36 cellular contexts compared by ENCODE assay signal in the genomic region with DNA sequence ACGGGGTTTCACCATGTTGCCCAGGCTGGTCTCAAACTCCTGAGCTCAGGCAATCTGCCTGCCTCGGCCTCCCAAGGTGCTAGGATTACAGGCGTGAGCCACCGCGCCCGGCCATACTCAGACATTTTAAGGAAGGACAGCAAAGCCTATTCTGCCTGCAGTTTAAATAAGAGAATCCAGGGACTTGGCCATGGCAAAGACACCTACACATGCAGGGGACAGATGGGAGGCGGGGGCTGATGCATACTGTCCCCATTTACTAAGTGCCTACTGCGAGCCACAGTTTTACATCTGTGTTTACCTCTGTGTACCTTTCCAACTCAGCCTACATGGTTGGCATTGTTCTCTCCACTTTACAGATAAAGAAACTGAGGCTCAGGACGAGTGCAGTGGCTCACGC. TPM values are rescaled to one million over a fixed set of nuclear protein-coding genes. Genes with fewer than 3 reads are reported as not detected.
"Had no signal": no experiment of that assay in that cellular context is flagged by ENCODE, and none has a peak within 500 bp of the region (broad histone marks: within the 10 kb centered on the region; RNA-seq: fewer than 3 reads in every experiment).

No MANE protein-coding gene starts in this region.

- H3K4me3 ChIP-seq: ascending aorta, cardiac muscle cell had no signal

- DNase-seq: activated B cell treated with CpG ODN at 0.5 μM for 24 hours; activated CD4-positive, alpha-beta memory T cell treated with anti-CD3 and anti-CD28 coated beads for 36 hours; activated CD4-positive, alpha-beta T cell treated with anti-CD3 and anti-CD28 coated beads for 4 hours; activated CD4-positive, alpha-beta T cell treated with anti-CD3 and anti-CD28 coated beads, Interleukin-2, amount 10 ng/mL, durations not matched to agents 24 days and 14 days; activated CD4-positive, alpha-beta T cell treated with anti-CD3 and anti-CD28 coated beads, Interleukin-2, amount 50 U/mL, for 1 hour; activated CD4-positive, alpha-beta T cell treated with anti-CD3 and anti-CD28 coated beads, Interleukin-2, amount 50 U/mL, for 4 hours; activated CD4-positive, CD25-positive, alpha-beta regulatory T cell treated with anti-CD3 and anti-CD28 coated beads, Interleukin-2, amount 50 U/mL, for 72 hours; activated CD8-positive, alpha-beta memory T cell treated with anti-CD3 and anti-CD28 coated beads, Interleukin-2, amount 50 U/mL, for 4 hours; activated CD8-positive, alpha-beta T cell treated with anti-CD3 and anti-CD28 coated beads for 36 hours; activated effector memory CD4-positive, alpha-beta T cell treated with anti-CD3 and anti-CD28 coated beads, Interleukin-2, amount 50 U/mL, for 16 hours; activated naive CD4-positive, alpha-beta T cell treated with anti-CD3 and anti-CD28 coated beads, Interleukin-2, amount 10 ng/mL, durations not matched to agents 7 days and 5 days; activated naive CD4-positive, alpha-beta T cell treated with Interleukin-2 at 50 U/mL for 16 hours; activated naive CD8-positive, alpha-beta T cell treated with anti-CD3 and anti-CD28 coated beads, Interleukin-2, amount 10 ng/mL, durations not matched to agents 7 days and 5 days; activated naive CD8-positive, alpha-beta T cell treated with anti-CD3 and anti-CD28 coated beads, Interleukin-2, amount 50 U/mL, for 24 hours; activated T-cell treated with anti-CD3 and anti-CD28 coated beads for 4 hours; activated T-cell treated with anti-CD3 and anti-CD28 coated beads, Interleukin-2, amount 50 U/mL, for 1 hour; activated T-cell treated with anti-CD3 and anti-CD28 coated beads, Interleukin-2, amount 50 U/mL, for 4 hours; activated T-cell treated with anti-CD3 and anti-CD28 coated beads, Interleukin-2, amount 50 U/mL, for 72 hours; caudate nucleus; SW 1271; T-helper 1 cell; T-helper 2 cell; T-helper 9 cell had no signal

- H3K9me3 ChIP-seq: ascending aorta had no signal

- H3K27me3 Mint-ChIP-seq: activated B cell treated with CpG ODN at 0.5 μM for 24 hours; activated CD4-positive, alpha-beta memory T cell treated with anti-CD3 and anti-CD28 coated beads for 36 hours; activated CD4-positive, alpha-beta T cell treated with anti-CD3 and anti-CD28 coated beads, Interleukin-2, amount 10 ng/mL, durations not matched to agents 24 days and 14 days; activated CD8-positive, alpha-beta T cell treated with anti-CD3 and anti-CD28 coated beads for 36 hours; activated naive CD4-positive, alpha-beta T cell treated with anti-CD3 and anti-CD28 coated beads, Interleukin-2, amount 10 ng/mL, durations not matched to agents 7 days and 5 days; activated naive CD4-positive, alpha-beta T cell treated with anti-CD3 and anti-CD28 coated beads, Interleukin-2, amount 50 U/mL, for 24 hours; activated naive CD8-positive, alpha-beta T cell; activated naive CD8-positive, alpha-beta T cell treated with anti-CD3 and anti-CD28 coated beads, Interleukin-2, amount 10 ng/mL, durations not matched to agents 7 days and 5 days; activated naive CD8-positive, alpha-beta T cell treated with anti-CD3 and anti-CD28 coated beads, Interleukin-2, amount 50 U/mL, for 24 hours; activated T-helper 17 cell treated with anti-CD3 and anti-CD28 coated beads, Interleukin-2, amount 50 U/mL, for 72 hours; brain; central memory CD8-positive, alpha-beta T cell had no signal

- H3K27me3 ChIP-seq: ascending aorta, cardiac muscle cell had no signal

- H3K27ac ChIP-seq: ascending aorta, cardiac muscle cell, VCaP had no signal

- H3K9me3 Mint-ChIP-seq: activated CD4-positive, alpha-beta T cell treated with anti-CD3 and anti-CD28 coated beads, Interleukin-2, amount 10 ng/mL, durations not matched to agents 24 days and 14 days; activated naive CD4-positive, alpha-beta T cell treated with anti-CD3 and anti-CD28 coated beads, Interleukin-2, amount 50 U/mL, for 24 hours; activated T-cell treated with anti-CD3 and anti-CD28 coated beads, Interleukin-2, amount 50 U/mL, for 72 hours had no signal

- H3K4me1 Mint-ChIP-seq: activated B cell treated with CpG ODN at 0.5 μM for 24 hours; activated CD4-positive, alpha-beta T cell treated with anti-CD3 and anti-CD28 coated beads, Interleukin-2, amount 10 ng/mL, durations not matched to agents 24 days and 14 days; activated naive CD4-positive, alpha-beta T cell treated with anti-CD3 and anti-CD28 coated beads, Interleukin-2, amount 10 ng/mL, durations not matched to agents 7 days and 5 days; activated naive CD4-positive, alpha-beta T cell treated with anti-CD3 and anti-CD28 coated beads, Interleukin-2, amount 50 U/mL, for 24 hours; activated naive CD8-positive, alpha-beta T cell treated with anti-CD3 and anti-CD28 coated beads, Interleukin-2, amount 10 ng/mL, durations not matched to agents 7 days and 5 days; activated naive CD8-positive, alpha-beta T cell treated with anti-CD3 and anti-CD28 coated beads, Interleukin-2, amount 50 U/mL, for 24 hours; activated T-helper 17 cell treated with anti-CD3 and anti-CD28 coated beads, Interleukin-2, amount 50 U/mL, for 72 hours; brain; central memory CD8-positive, alpha-beta T cell had no signal

- H3K27ac Mint-ChIP-seq: activated B cell treated with CpG ODN at 0.5 μM for 24 hours; activated CD4-positive, alpha-beta memory T cell treated with anti-CD3 and anti-CD28 coated beads for 36 hours; activated CD4-positive, alpha-beta T cell treated with anti-CD3 and anti-CD28 coated beads, Interleukin-2, amount 10 ng/mL, durations not matched to agents 24 days and 14 days; activated CD8-positive, alpha-beta T cell treated with anti-CD3 and anti-CD28 coated beads for 36 hours; activated naive CD4-positive, alpha-beta T cell treated with anti-CD3 and anti-CD28 coated beads, Interleukin-2, amount 10 ng/mL, durations not matched to agents 7 days and 5 days; activated naive CD4-positive, alpha-beta T cell treated with anti-CD3 and anti-CD28 coated beads, Interleukin-2, amount 50 U/mL, for 24 hours; activated naive CD8-positive, alpha-beta T cell; activated naive CD8-positive, alpha-beta T cell treated with anti-CD3 and anti-CD28 coated beads, Interleukin-2, amount 10 ng/mL, durations not matched to agents 7 days and 5 days; activated naive CD8-positive, alpha-beta T cell treated with anti-CD3 and anti-CD28 coated beads, Interleukin-2, amount 50 U/mL, for 24 hours; activated T-cell treated with anti-CD3 and anti-CD28 coated beads, Interleukin-2, amount 50 U/mL, for 72 hours; activated T-helper 1 cell treated with anti-CD3 and anti-CD28 coated beads, Interleukin-12 subunit alpha, Interleukin-12 subunit beta, Interleukin-2, Interleukin-4 antibody, amounts not matched to agents 30 ng/mL and 10 ng/mL and 1 ng/mL, durations not matched to agents 14 hours and 24 hours and 36 hours; activated T-helper 17 cell treated with anti-CD3 and anti-CD28 coated beads, Interleukin-2, amount 50 U/mL, for 72 hours; brain; T-helper 1 cell treated with Interleukin-12 subunit alpha and Interleukin-12 subunit beta and Interleukin-4 antibody, amounts not matched to agents 30 μg/mL and 1 μg/mL, for 36 hours; T-helper 2 cell treated with Interferon-gamma antibody and Interleukin-4, amounts not matched to agents 5 μg/mL and 100 μg/mL, for 36 hours had no signal

- H3K4me1 ChIP-seq: ascending aorta had no signal

- ATAC-seq: activated CD8-positive, alpha-beta T cell treated with anti-CD3 and anti-CD28 coated beads for 36 hours; activated naive CD8-positive, alpha-beta T cell treated with anti-CD3 and anti-CD28 coated beads, Interleukin-2, amount 50 U/mL, for 24 hours; activated T-cell treated with anti-CD3 and anti-CD28 coated beads, Interleukin-2, amount 50 U/mL, for 4 hours; activated T-cell treated with anti-CD3 and anti-CD28 coated beads, Interleukin-2, amount 50 U/mL, for 72 hours; activated T-helper 17 cell treated with anti-CD3 and anti-CD28 coated beads, Interleukin-2, amount 50 U/mL, for 72 hours had no signal

- H3K4me3 Mint-ChIP-seq: activated B cell treated with CpG ODN at 0.5 μM for 24 hours; activated CD4-positive, alpha-beta memory T cell treated with anti-CD3 and anti-CD28 coated beads for 36 hours; activated CD4-positive, alpha-beta T cell treated with anti-CD3 and anti-CD28 coated beads, Interleukin-2, amount 10 ng/mL, durations not matched to agents 24 days and 14 days; activated CD8-positive, alpha-beta T cell treated with anti-CD3 and anti-CD28 coated beads for 36 hours; activated naive CD4-positive, alpha-beta T cell treated with anti-CD3 and anti-CD28 coated beads, Interleukin-2, amount 10 ng/mL, durations not matched to agents 7 days and 5 days; activated naive CD4-positive, alpha-beta T cell treated with anti-CD3 and anti-CD28 coated beads, Interleukin-2, amount 50 U/mL, for 24 hours; activated naive CD8-positive, alpha-beta T cell; activated naive CD8-positive, alpha-beta T cell treated with anti-CD3 and anti-CD28 coated beads, Interleukin-2, amount 10 ng/mL, durations not matched to agents 7 days and 5 days; activated naive CD8-positive, alpha-beta T cell treated with anti-CD3 and anti-CD28 coated beads, Interleukin-2, amount 50 U/mL, for 24 hours; activated T-cell treated with anti-CD3 and anti-CD28 coated beads, Interleukin-2, amount 50 U/mL, for 4 hours; activated T-cell treated with anti-CD3 and anti-CD28 coated beads, Interleukin-2, amount 50 U/mL, for 72 hours; activated T-helper 1 cell treated with anti-CD3 and anti-CD28 coated beads, Interleukin-12 subunit alpha, Interleukin-12 subunit beta, Interleukin-2, Interleukin-4 antibody, amounts not matched to agents 30 ng/mL and 10 ng/mL and 1 ng/mL, durations not matched to agents 14 hours and 24 hours and 36 hours; activated T-helper 17 cell treated with anti-CD3 and anti-CD28 coated beads, Interleukin-2, amount 50 U/mL, for 72 hours; brain; central memory CD8-positive, alpha-beta T cell; T-helper 1 cell treated with Interleukin-12 subunit alpha and Interleukin-12 subunit beta and Interleukin-4 antibody, amounts not matched to agents 30 μg/mL and 1 μg/mL, for 36 hours; T-helper 2 cell treated with Interferon-gamma antibody and Interleukin-4, amounts not matched to agents 5 μg/mL and 100 μg/mL, for 36 hours had no signal

RNA-seq across cellular contexts. Expression of a gene that starts 25.4 kb away (rescaled TPM):
- total RNA-seq: activated CD4-positive, alpha-beta memory T cell treated with anti-CD3 and anti-CD28 coated beads for 36 hours; activated CD8-positive, alpha-beta memory T cell treated with anti-CD3 and anti-CD28 coated beads for 36 hours; activated T-helper 1 cell treated with anti-CD3 and anti-CD28 coated beads, Interleukin-12 subunit alpha, Interleukin-12 subunit beta, Interleukin-2, Interleukin-4 antibody, amounts not matched to agents 30 ng/mL and 10 ng/mL and 1 ng/mL, durations not matched to agents 14 hours and 24 hours and 36 hours; activated T-helper 17 cell treated with anti-CD3 and anti-CD28 coated beads, Interleukin-2, amount 50 U/mL, for 72 hours; ascending aorta; bronchial epithelial cell had no signal
